Comparison of ENCODE assay signal across 18 cellular contexts in genomic region chr3:132083583-132084372, GRCh38. TPM values are rescaled to one million over a fixed set of nuclear protein-coding genes. Genes with fewer than 3 reads are reported as not detected.
DNase-seq lines count a peak whose midpoint lies in the region; ATAC-seq and TF ChIP-seq lines count a peak whose summit lies in the region.
"Had no signal": no experiment of that assay in that cellular context is flagged by ENCODE, and none has a peak within 500 bp of the region (broad histone marks: within the 10 kb centered on the region; RNA-seq: fewer than 3 reads in every experiment).

No MANE protein-coding gene starts in this region.

- no CpG with 5 or more reads among the region's 6 CpGs for WGBS in trophoblast cell (ENCODE audit: extremely low coverage, insufficient coverage, insufficient read length)

- no peak overlapping the region for H4K8ac ChIP-seq in trophoblast cell (ENCODE audit: low read depth, low read length)

- POLR2A ChIA-PET in GM10248 (lab: Yijun Ruan, JAX) = no interaction called here

- no peaks in the 10 kb centered on the region for H3K79me2 ChIP-seq in trophoblast cell (ENCODE audit: control insufficient read depth, insufficient read depth, low read length, poor library complexity)

- H3K9ac ChIP-seq in trophoblast cell (ENCODE audit: low read length) = no peak overlapping the region

- no peaks in the 10 kb centered on the region for H3K79me1 ChIP-seq in trophoblast cell (ENCODE audit: low read length)

- DNase-seq in H4 (ENCODE audit: low spot score) (peak; percentile 12), RKO (ENCODE audit: low spot score) (peak; percentile 20), trophoblast cell (peak; percentile 6 to 53), GDM1 (lab: John Stamatoyannopoulos, UW) (no peak), GM10248 (ENCODE audit: extremely low spot score) (no peak)
- DNase-seq in central memory CD4-positive, alpha-beta T cell = no peak
- DNase-seq: activated CD4-positive, alpha-beta T cell treated with anti-CD3 and anti-CD28 coated beads for 48 hours; activated T-cell treated with anti-CD3 and anti-CD28 coated beads, Interleukin-2, amount 50 U/mL, for 48 hours; CD8-positive, alpha-beta memory T cell; mesenchymal stem cell; MM.1S; NCI-H2171; pancreas; stimulated activated CD4-positive, alpha-beta T cell treated with anti-CD3 and anti-CD28 coated beads, Interleukin-12 subunit alpha, Interleukin-12 subunit beta, amount 100 ng/mL, for 4 hours; T-helper 1 cell; testis had no signal

- H3K4me3 ChIP-seq in trophoblast cell (ENCODE audit: low read depth, low read length) = no peak overlapping the region
- H3K4me3 ChIP-seq: pancreas, testis had no signal

- no peak overlapping the region for H3K14ac ChIP-seq in trophoblast cell (ENCODE audit: low read length)

- H3K4ac ChIP-seq in trophoblast cell (ENCODE audit: low read depth, low read length) = no peak overlapping the region

- no peak for TF ChIP-seq CTCF in GM10248 (IDR thresholded peaks at IDR 0.05; ENCODE audit: control extremely low read depth, extremely low read depth, low read depth, missing control alignments)

- H3K27ac ChIP-seq in trophoblast cell (ENCODE audit: low read depth, low read length) = no peak overlapping the region
- H3K27ac ChIP-seq: pancreas, testis had no signal

- H3K18ac ChIP-seq in trophoblast cell (ENCODE audit: low read length) = no peak overlapping the region

- CTCF ChIA-PET in GM10248 (lab: Yijun Ruan, JAX) = interaction anchor here (1.0 to 1.7 kb wide), 3 partner anchors 9 to 48 kb away, joined by 3 to 6 read pairs (median 5); partner anchors contain the start of gene CPNE4

- no peak overlapping the region for H3K23ac ChIP-seq in trophoblast cell (ENCODE audit: low read length)

- no peak overlapping the region for H4K91ac ChIP-seq in trophoblast cell (ENCODE audit: low read depth, low read length)

- H2BK120ac ChIP-seq in trophoblast cell (ENCODE audit: insufficient read depth, low read length, poor library complexity) = no peak overlapping the region

- H4K12ac ChIP-seq in trophoblast cell (ENCODE audit: low read depth, low read length) = no peak overlapping the region

- H2BK5ac ChIP-seq in trophoblast cell (ENCODE audit: low read depth, low read length, poor library complexity) = no peak overlapping the region

- H3K36me3 ChIP-seq in trophoblast cell (ENCODE audit: control insufficient read depth in 1 of 2, insufficient read depth in 2 of 2, low read length in 2 of 2) = no peaks in the 10 kb centered on the region
- H3K36me3 ChIP-seq: pancreas had no signal

- no peak overlapping the region for H2AFZ ChIP-seq in trophoblast cell (ENCODE audit: insufficient read depth, low read length, poor library complexity)

- no peak overlapping the region for H2AK5ac ChIP-seq in trophoblast cell (ENCODE audit: low read length)

- H3K4me2 ChIP-seq in trophoblast cell (ENCODE audit: low read length) = no peak overlapping the region

- no peak overlapping the region for H2BK12ac ChIP-seq in trophoblast cell (ENCODE audit: low read length)

- no peaks in the 10 kb centered on the region for H3K9me3 ChIP-seq in trophoblast cell (ENCODE audit: insufficient read depth, low read depth, low read length)
- H3K9me3 ChIP-seq: pancreas, testis had no signal

- no peaks in the 10 kb centered on the region for H3K4me1 ChIP-seq in trophoblast cell (ENCODE audit: control insufficient read depth in 1 of 2, insufficient read depth in 2 of 2, low read length in 2 of 2)
- H3K4me1 ChIP-seq: pancreas, testis had no signal

- no peaks in the 10 kb centered on the region for H3K27me3 ChIP-seq in trophoblast cell (ENCODE audit: insufficient read depth, low read length)
- H3K27me3 ChIP-seq: pancreas, testis had no signal

- ATAC-seq in esophagus mucosa (peak; percentile 41), GM19035 (IDR thresholded peaks at IDR 0.05; ENCODE audit: unreplicated experiment) (no peak)
- ATAC-seq: pancreas had no signal

RNA-seq across cellular contexts. Expression of gene CPNE4, which starts 49.0 kb away (rescaled TPM):
- 0.12 and 0.14 TPM in 2 replicates for total RNA-seq in H4 (2014; rRNA removed; shearing (Covaris generic))
- 0.04 TPM for total RNA-seq in esophagus mucosa
- 0.03 and 0.07 TPM in 2 replicates for polyA plus RNA-seq in trophoblast cell (2013)
- total RNA-seq: CD8-positive, alpha-beta memory T cell had no signal
- polyA plus RNA-seq: CD8-positive, alpha-beta memory T cell had no signal

Comparison
In these comparisons a context has a peak if more than half of its experiments do, and no peak if none do; other contexts are left out.
1. DNase-seq: peak in H4 (single experiment), RKO (single experiment) and trophoblast cell (2 of 2); none in GDM1 (single experiment), GM10248 (single experiment) and central memory CD4-positive, alpha-beta T cell (single experiment).